In genomic region chr10:114822771-114823463, GRCh38 we compare ENCODE assay signal across 8 cellular contexts. TPM values are rescaled to one million over a fixed set of nuclear protein-coding genes. Genes with fewer than 3 reads are reported as not detected.
DNase-seq lines count a peak whose midpoint lies in the region; ATAC-seq and TF ChIP-seq lines count a peak whose summit lies in the region.

No MANE protein-coding gene starts in this region.

- no peak overlapping the region for H2BK12ac ChIP-seq in neuronal stem cell (ENCODE audit: low read length)

- H2BK120ac ChIP-seq in neuronal stem cell (ENCODE audit: low read depth, low read length) = no peak overlapping the region

- H3K9me3 ChIP-seq in HCT116 (ENCODE audit: control insufficient read depth in 1 of 2, insufficient read depth in 1 of 2, low read depth in 1 of 2, low read length in 2 of 2) (no peaks in the 10 kb centered on the region), neuronal stem cell (replicated peaks in 1 of 2; ENCODE audit: control insufficient read depth in 2 of 2, insufficient read depth in 1 of 2, low read depth in 1 of 2, low read length in 2 of 2) (peaks cover 0 to 5% of the 10 kb centered on the region in 2 donors)

- H3K14ac ChIP-seq in neuronal stem cell (ENCODE audit: low read length) = no peak overlapping the region

- peak overlapping the region; percentile 48 for H4K8ac ChIP-seq in neuronal stem cell (ENCODE audit: low read depth, low read length)

- H3K9ac ChIP-seq in HCT116 (ENCODE audit: low read length) (peak overlapping the region; percentile 84), neuronal stem cell (ENCODE audit: low read depth, low read length, poor library complexity) (peak overlapping the region; percentile 72)

- H4K20me1 ChIP-seq in HCT116 (ENCODE audit: insufficient read depth) = no peaks in the 10 kb centered on the region

- H3K18ac ChIP-seq in neuronal stem cell (ENCODE audit: low read length) = peak overlapping the region; percentile 89

- H3K36me3 ChIP-seq in HCT116 (ENCODE audit: control insufficient read depth in 1 of 2, insufficient read depth in 2 of 2, low read length in 2 of 2) (no peaks in the 10 kb centered on the region), neuronal stem cell (replicated peaks in 1 of 2; ENCODE audit: control insufficient read depth in 2 of 2, insufficient read depth in 2 of 2, low read length in 2 of 2) (peaks cover 0 to 14% of the 10 kb centered on the region in 2 donors)

- H3K36me3 Mint-ChIP-seq in Calu3 (ENCODE audit: insufficient read depth, unreplicated experiment) = peaks cover 10% of the 10 kb centered on the region

- H3K27me3 ChIP-seq in HCT116 (ENCODE audit: insufficient read depth, low read length) (no peaks in the 10 kb centered on the region), neuronal stem cell (ENCODE audit: control insufficient read depth in 3 of 3, insufficient read depth in 3 of 3, low read depth in 1 of 3, low read length in 3 of 3) (no peaks in the 10 kb centered on the region)

- no peak for TF ChIP-seq POLR2A in HCT116 (IDR thresholded peaks at IDR 0.05; ENCODE audit: borderline replicate concordance, extremely low read depth, insufficient read depth, insufficient read length)

- H3K23ac ChIP-seq in neuronal stem cell (ENCODE audit: low read depth, low read length, poor library complexity) = no peak overlapping the region

- H3K79me2 ChIP-seq in HCT116 (ENCODE audit: insufficient read depth, low read length) = peaks cover 51% of the 10 kb centered on the region

- H3K9me2 ChIP-seq in HCT116 (ENCODE audit: insufficient read depth) = no peaks in the 10 kb centered on the region

- TF ChIP-seq RAD21 in HCT116 (IDR thresholded peaks at IDR 0.05; ENCODE audit: low read depth) = no peak

- no CpG with 5 or more reads among the region's 5 CpGs for WGBS in neuronal stem cell (ENCODE audit: extremely low coverage in 2 of 2, insufficient read length in 2 of 2, insufficient replicate concordance in 1 of 2), 2 donors

- CTCF ChIA-PET in Calu3 (lab: Charles Lee) = no interaction called here
- CTCF ChIA-PET in HCT116 (lab: Charles Lee) = interaction anchor here (1.4 to 2.5 kb wide), 3 partner anchors 10 to 519 kb away, joined by 3 to 7 read pairs (median 3); no protein-coding TSS in a partner anchor

- no peaks in the 10 kb centered on the region for H3K79me1 ChIP-seq in neuronal stem cell (ENCODE audit: low read depth, low read length)

- H3K9me3 Mint-ChIP-seq in Calu3 (ENCODE audit: low read depth, unreplicated experiment) = no peaks in the 10 kb centered on the region

- H3K4me2 ChIP-seq in HCT116 (ENCODE audit: low read length) (peak overlapping the region; percentile 79), neuronal stem cell (ENCODE audit: insufficient read depth, low read length, poor library complexity, severe bottlenecking) (peak overlapping the region; percentile 62)

- BruUV-seq in Calu3 (replicated peaks; lab: Mats Ljungman, UMichigan) (TSS peak; percentile 45), HCT116 (replicated peaks; lab: Mats Ljungman, UMichigan) (TSS peak; percentile 42)

- no peak overlapping the region for H4K91ac ChIP-seq in neuronal stem cell (ENCODE audit: low read depth, low read length, poor library complexity)

- intact Hi-C loops in Calu3 (cut with micrococcal nuclease; ENCODE audit: unreplicated experiment) = no loop called here
- intact Hi-C loops in HCT116 (cut with micrococcal nuclease) = no loop called here
- intact Hi-C loops in posterior cingulate gyrus (cut with DNase I) = no loop called here

- ATAC-seq in HCT116 (no peak), GM21367 (IDR thresholded peaks at IDR 0.05; ENCODE audit: unreplicated experiment) (no peak)

- POLR2A ChIA-PET in HCT116 (lab: Charles Lee) = no interaction called here

- TF ChIP-seq CTCF in Calu3 (IDR thresholded peaks at IDR 0.05; ENCODE audit: unreplicated experiment) (no peak), HCT116 (IDR thresholded peaks at IDR 0.05 in 2 of 3, conservative IDR thresholded peaks at IDR 0.05 in 1 of 3; ENCODE audit: borderline replicate concordance in 1 of 3, insufficient read depth in 1 of 3, low read depth in 2 of 3, low read length in 2 of 3) (no peak), VCaP (conservative IDR thresholded peaks at IDR 0.05) (no peak), fibroblast of villous mesenchyme (IDR thresholded peaks at IDR 0.05; ENCODE audit: insufficient read depth, low read depth, low read length) (no peak)

- H3K4me3 ChIP-seq in HCT116 (replicated peaks in 1 of 2; ENCODE audit: low read depth in 1 of 2, low read length in 2 of 2) (peak overlapping the region; percentile 69 to 80), fibroblast of villous mesenchyme (ENCODE audit: low read depth, low read length) (peak overlapping the region; percentile 77), neuronal stem cell (ENCODE audit: low read length in 2 of 2) (peak overlapping the region; percentile 60 to 98)

- no peaks in the 10 kb centered on the region for H3K27me3 Mint-ChIP-seq in Calu3 (ENCODE audit: unreplicated experiment)

- H2BK15ac ChIP-seq in neuronal stem cell (ENCODE audit: low read length) = no peak overlapping the region

- H2AK5ac ChIP-seq in neuronal stem cell (ENCODE audit: low read depth, low read length) = no peak overlapping the region

- no peak for DNase-seq in Calu3
- DNase-seq in HCT116 (ENCODE audit: low read depth, low spot score) = no peak
- DNase-seq in fibroblast of villous mesenchyme (ENCODE audit: low read depth) = peak; percentile 79
- DNase-seq in neuronal stem cell (ENCODE audit: low spot score) = no peak
- no peak for DNase-seq in effector CD8-positive, alpha-beta T cell (lab: John Stamatoyannopoulos, UW)
- no peak for DNase-seq in posterior cingulate gyrus

- H3K27ac Mint-ChIP-seq in Calu3 (ENCODE audit: unreplicated experiment) = peak overlapping the region; percentile 92

- H2AFZ ChIP-seq in HCT116 (ENCODE audit: low read depth, low read length, poor library complexity, severe bottlenecking) (no peak overlapping the region), neuronal stem cell (ENCODE audit: low read length) (peak overlapping the region; percentile 97)

- peaks cover 26% of the 10 kb centered on the region for H3K4me1 Mint-ChIP-seq in Calu3 (ENCODE audit: low read depth, unreplicated experiment)

- no peak overlapping the region for H3K4ac ChIP-seq in neuronal stem cell (ENCODE audit: low read length)

- H3K27ac ChIP-seq in HCT116 (ENCODE audit: low read depth, low read length) = peak overlapping the region; percentile 86
- H3K27ac ChIP-seq in VCaP = peak overlapping the region; percentile 90
- H3K27ac ChIP-seq in neuronal stem cell (replicated peaks; ENCODE audit: low read length) = peak overlapping the region; percentile 22

- H3K4me1 ChIP-seq in HCT116 (ENCODE audit: control insufficient read depth in 1 of 2, insufficient read depth in 2 of 2, low read length in 2 of 2) = peaks cover 7 to 28% of the 10 kb centered on the region in 2 experiments; a peak in 3 of 4 replicates
- peaks cover 0 to 3% of the 10 kb centered on the region in 2 donors for H3K4me1 ChIP-seq in neuronal stem cell (ENCODE audit: control insufficient read depth in 2 of 2, insufficient read depth in 1 of 2, low read depth in 1 of 2, low read length in 2 of 2)

- RAD21 ChIA-PET in HCT116 (lab: Charles Lee; ENCODE audit: low non-redundant PET in 1 of 2, low total read pairs in 2 of 2, uncharacterized antibody in 2 of 2, unreplicated experiment in 2 of 2) = no interaction called here

- H2BK5ac ChIP-seq in neuronal stem cell (ENCODE audit: low read length) = peak overlapping the region; percentile 53

- peak overlapping the region; percentile 81 for H3K4me3 Mint-ChIP-seq in Calu3 (ENCODE audit: low read depth, unreplicated experiment)

TF ChIP-seq in HCT116, 20 proteins besides CTCF, POLR2A, EP300 and RAD21:
- TF ChIP-seq MAX (IDR thresholded peaks at IDR 0.05) = peak; percentile 30; the same call in 1 of the 2 replicates
- no peak for TF ChIP-seq SIN3A (IDR thresholded peaks at IDR 0.05; ENCODE audit: low read depth)
- TF ChIP-seq ZFX (IDR thresholded peaks at IDR 0.05) = no peak
- no peak for TF ChIP-seq JUND (IDR thresholded peaks at IDR 0.05)
- no peak for TF ChIP-seq YY1 (IDR thresholded peaks at IDR 0.05; ENCODE audit: extremely low read depth, insufficient replicate concordance, low read depth, low read length)
TF ChIP-seq in HCT116: peak in this region for 1.

RNA-seq across cellular contexts. Expression of gene FHIP2A, which starts 1.3 kb away (rescaled TPM):
- total RNA-seq in Calu3 (2022) = 10.8 and 10.9 TPM in 2 replicates
- 20.7 TPM for total RNA-seq in HCT116 (2021; ENCODE audit: unreplicated experiment)
- polyA plus RNA-seq in HCT116 (2012) = 4.4 and 5.1 TPM in 2 replicates
- total RNA-seq in fibroblast of villous mesenchyme = 35.1 and 38.0 TPM in 2 replicates
- 8.2 TPM for polyA plus RNA-seq in neuronal stem cell (2013, experiment 1 of 2)
- polyA plus RNA-seq in neuronal stem cell (2013, experiment 2 of 2) = 8.4 TPM

Comparison
In these comparisons a context has a peak if more than half of its experiments do, and no peak if none do; other contexts are left out.
1. H3K27ac ChIP-seq: peak in every context shown above with its lines; median percentile 90 in VCaP; 86 in HCT116; 22 in neuronal stem cell.